1 cellular context compared by ENCODE assay signal in the genomic region with DNA sequence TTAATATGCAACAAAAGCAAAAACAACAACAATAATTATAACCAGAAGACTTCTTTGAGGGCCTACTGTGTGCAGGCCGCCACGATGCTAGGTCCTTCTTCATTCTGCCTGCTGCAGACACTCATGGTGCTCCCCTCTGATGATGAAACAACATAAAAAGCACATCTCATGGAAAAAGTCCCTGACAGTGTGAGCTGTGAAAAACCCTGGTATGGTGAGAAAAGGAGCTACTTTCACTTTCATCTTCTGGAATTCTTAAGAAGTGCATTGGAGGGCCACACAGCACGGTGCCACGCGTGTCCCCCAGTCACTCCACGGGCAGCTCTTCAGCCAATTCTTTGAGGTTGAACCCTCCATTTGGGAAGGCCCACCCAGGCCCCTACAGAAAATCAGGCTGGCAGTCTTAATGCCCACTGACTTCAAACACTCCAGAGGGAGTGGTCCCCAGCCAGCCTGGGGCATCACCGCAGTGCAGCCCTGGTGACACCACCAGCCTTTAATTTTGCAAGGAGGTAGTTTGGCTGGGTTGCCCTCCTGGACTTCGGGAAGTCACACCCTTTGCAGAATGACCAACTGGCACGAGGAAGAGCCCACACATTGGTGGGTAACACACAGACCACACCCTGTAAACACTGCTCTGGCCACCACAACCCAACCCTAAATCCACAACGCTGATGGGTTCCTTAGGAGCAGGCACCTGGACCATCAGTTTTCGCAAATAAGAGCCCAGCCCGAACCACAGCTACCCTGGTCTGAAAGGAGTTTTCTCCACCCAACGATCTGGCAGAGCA.
TF ChIP-seq lines count a peak whose summit lies in the region.

No MANE protein-coding gene starts in this region.

TF ChIP-seq in A549, 52 proteins besides CTCF, POLR2A, EP300 and RAD21:
- TF ChIP-seq POLR2AphosphoS2 (conservative IDR thresholded peaks at IDR 0.05; ENCODE audit: low read length) (no peak), KDM5A (IDR thresholded peaks at IDR 0.05) (no peak), RNF2 (IDR thresholded peaks at IDR 0.05; ENCODE audit: borderline replicate concordance, low read depth) (no peak), SREBF2 (IDR thresholded peaks at IDR 0.05) (no peak)
- TF ChIP-seq, protein P1, sequence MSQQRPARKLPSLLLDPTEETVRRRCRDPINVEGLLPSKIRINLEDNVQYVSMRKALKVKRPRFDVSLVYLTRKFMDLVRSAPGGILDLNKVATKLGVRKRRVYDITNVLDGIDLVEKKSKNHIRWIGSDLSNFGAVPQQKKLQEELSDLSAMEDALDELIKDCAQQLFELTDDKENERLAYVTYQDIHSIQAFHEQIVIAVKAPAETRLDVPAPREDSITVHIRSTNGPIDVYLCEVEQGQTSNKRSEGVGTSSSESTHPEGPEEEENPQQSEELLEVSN (IDR thresholded peaks at IDR 0.05; ENCODE audit: borderline replicate concordance, low read depth) = no peak
